In genomic region chr15:25787855-25788521, GRCh38 we compare ENCODE assay signal across 1 cellular context.
TF ChIP-seq lines count a peak whose summit lies in the region.

No MANE protein-coding gene starts in this region.

TF ChIP-seq in HepG2, 621 proteins besides CTCF, POLR2A, EP300 and RAD21 (continued from another document):
- TF ChIP-seq, protein P1, sequence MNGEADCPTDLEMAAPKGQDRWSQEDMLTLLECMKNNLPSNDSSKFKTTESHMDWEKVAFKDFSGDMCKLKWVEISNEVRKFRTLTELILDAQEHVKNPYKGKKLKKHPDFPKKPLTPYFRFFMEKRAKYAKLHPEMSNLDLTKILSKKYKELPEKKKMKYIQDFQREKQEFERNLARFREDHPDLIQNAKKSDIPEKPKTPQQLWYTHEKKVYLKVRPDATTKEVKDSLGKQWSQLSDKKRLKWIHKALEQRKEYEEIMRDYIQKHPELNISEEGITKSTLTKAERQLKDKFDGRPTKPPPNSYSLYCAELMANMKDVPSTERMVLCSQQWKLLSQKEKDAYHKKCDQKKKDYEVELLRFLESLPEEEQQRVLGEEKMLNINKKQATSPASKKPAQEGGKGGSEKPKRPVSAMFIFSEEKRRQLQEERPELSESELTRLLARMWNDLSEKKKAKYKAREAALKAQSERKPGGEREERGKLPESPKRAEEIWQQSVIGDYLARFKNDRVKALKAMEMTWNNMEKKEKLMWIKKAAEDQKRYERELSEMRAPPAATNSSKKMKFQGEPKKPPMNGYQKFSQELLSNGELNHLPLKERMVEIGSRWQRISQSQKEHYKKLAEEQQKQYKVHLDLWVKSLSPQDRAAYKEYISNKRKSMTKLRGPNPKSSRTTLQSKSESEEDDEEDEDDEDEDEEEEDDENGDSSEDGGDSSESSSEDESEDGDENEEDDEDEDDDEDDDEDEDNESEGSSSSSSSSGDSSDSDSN (CRISPR knock-in tag; IDR thresholded peaks at IDR 0.05), result no peak
- TF ChIP-seq CREB1 (IDR thresholded peaks at IDR 0.05) (no peak), CREB1 (CRISPR knock-in tag; IDR thresholded peaks at IDR 0.05) (no peak), RARA (CRISPR knock-in tag; IDR thresholded peaks at IDR 0.05) (peak; percentile 50; the same call in 1 of the 2 replicates), MXI1 (IDR thresholded peaks at IDR 0.05; ENCODE audit: borderline replicate concordance, low read depth, low read length) (no peak), IKZF4 (CRISPR knock-in tag; IDR thresholded peaks at IDR 0.05; ENCODE audit: borderline replicate concordance, low read depth, not compliant biosample characterization) (no peak), RXRA (CRISPR knock-in tag; IDR thresholded peaks at IDR 0.05) (no peak), TRIM22 (IDR thresholded peaks at IDR 0.05) (no peak), CREBL2 (CRISPR knock-in tag; IDR thresholded peaks at IDR 0.05; ENCODE audit: borderline replicate concordance) (no peak), ARID2 (CRISPR knock-in tag; IDR thresholded peaks at IDR 0.05; ENCODE audit: borderline replicate concordance) (no peak), MED8 (CRISPR knock-in tag; IDR thresholded peaks at IDR 0.05; ENCODE audit: insufficient replicate concordance) (no peak), ZNF17 (CRISPR knock-in tag; IDR thresholded peaks at IDR 0.05) (no peak), HIVEP1 (CRISPR knock-in tag; IDR thresholded peaks at IDR 0.05) (no peak), IRX3 (CRISPR knock-in tag; IDR thresholded peaks at IDR 0.05; ENCODE audit: borderline replicate concordance, low read depth) (no peak), ZMYM3 (CRISPR knock-in tag; IDR thresholded peaks at IDR 0.05) (no peak), JUND (CRISPR knock-in tag; IDR thresholded peaks at IDR 0.05) (peak; percentile 78), ZNF260 (CRISPR knock-in tag; IDR thresholded peaks at IDR 0.05; ENCODE audit: borderline replicate concordance, low read depth) (no peak), KDM3A (CRISPR knock-in tag; IDR thresholded peaks at IDR 0.05; ENCODE audit: low read depth) (no peak), ARID4A (CRISPR knock-in tag; IDR thresholded peaks at IDR 0.05; ENCODE audit: borderline replicate concordance) (no peak), DPF2 (CRISPR knock-in tag; IDR thresholded peaks at IDR 0.05; ENCODE audit: borderline replicate concordance, low read depth) (no peak), KDM2A (CRISPR knock-in tag; IDR thresholded peaks at IDR 0.05; ENCODE audit: borderline replicate concordance, low read depth) (no peak), ZNF790 (CRISPR knock-in tag; IDR thresholded peaks at IDR 0.05; ENCODE audit: borderline replicate concordance) (no peak), ZNF263 (CRISPR knock-in tag; IDR thresholded peaks at IDR 0.05) (peak; percentile 40; the same call in 1 of the 2 replicates), ADNP (CRISPR knock-in tag; IDR thresholded peaks at IDR 0.05) (no peak), BRD4 (CRISPR knock-in tag; IDR thresholded peaks at IDR 0.05) (no peak), KDM6A (CRISPR knock-in tag; IDR thresholded peaks at IDR 0.05; ENCODE audit: low read depth) (no peak), ZNF577 (CRISPR knock-in tag; IDR thresholded peaks at IDR 0.05; ENCODE audit: borderline replicate concordance, low read depth) (no peak), AGO2 (optimal IDR thresholded peaks at IDR 0.05; ENCODE audit: low read depth, low read length) (no peak), ZNF34 (CRISPR knock-in tag; IDR thresholded peaks at IDR 0.05; ENCODE audit: borderline replicate concordance) (no peak), FOSL1 (CRISPR knock-in tag; IDR thresholded peaks at IDR 0.05; ENCODE audit: borderline replicate concordance) (peak; percentile 54; the same call in 1 of the 2 replicates), ZMAT5 (CRISPR knock-in tag; IDR thresholded peaks at IDR 0.05; ENCODE audit: borderline replicate concordance, low read depth) (no peak), NFKB2 (CRISPR knock-in tag; IDR thresholded peaks at IDR 0.05; ENCODE audit: borderline replicate concordance) (no peak), MAX (IDR thresholded peaks at IDR 0.05) (no peak), TBX2 (CRISPR knock-in tag; IDR thresholded peaks at IDR 0.05; ENCODE audit: borderline replicate concordance) (peak; percentile 31; the same call in 1 of the 2 replicates), ATF7-NPFF (CRISPR knock-in tag; IDR thresholded peaks at IDR 0.05; ENCODE audit: low read depth) (no peak), PLRG1 (conservative IDR thresholded peaks at IDR 0.05) (no peak), YY1 (IDR thresholded peaks at IDR 0.05; ENCODE audit: insufficient read depth, insufficient replicate concordance, low read depth, low read length) (no peak), TFE3 (CRISPR knock-in tag; IDR thresholded peaks at IDR 0.05) (no peak), KDM5A (IDR thresholded peaks at IDR 0.05; ENCODE audit: borderline replicate concordance, low read length) (no peak)
- TF ChIP-seq, protein P2, sequence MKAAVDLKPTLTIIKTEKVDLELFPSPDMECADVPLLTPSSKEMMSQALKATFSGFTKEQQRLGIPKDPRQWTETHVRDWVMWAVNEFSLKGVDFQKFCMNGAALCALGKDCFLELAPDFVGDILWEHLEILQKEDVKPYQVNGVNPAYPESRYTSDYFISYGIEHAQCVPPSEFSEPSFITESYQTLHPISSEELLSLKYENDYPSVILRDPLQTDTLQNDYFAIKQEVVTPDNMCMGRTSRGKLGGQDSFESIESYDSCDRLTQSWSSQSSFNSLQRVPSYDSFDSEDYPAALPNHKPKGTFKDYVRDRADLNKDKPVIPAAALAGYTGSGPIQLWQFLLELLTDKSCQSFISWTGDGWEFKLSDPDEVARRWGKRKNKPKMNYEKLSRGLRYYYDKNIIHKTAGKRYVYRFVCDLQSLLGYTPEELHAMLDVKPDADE (CRISPR knock-in tag; IDR thresholded peaks at IDR 0.05), result no peak
- TF ChIP-seq, protein P3, sequence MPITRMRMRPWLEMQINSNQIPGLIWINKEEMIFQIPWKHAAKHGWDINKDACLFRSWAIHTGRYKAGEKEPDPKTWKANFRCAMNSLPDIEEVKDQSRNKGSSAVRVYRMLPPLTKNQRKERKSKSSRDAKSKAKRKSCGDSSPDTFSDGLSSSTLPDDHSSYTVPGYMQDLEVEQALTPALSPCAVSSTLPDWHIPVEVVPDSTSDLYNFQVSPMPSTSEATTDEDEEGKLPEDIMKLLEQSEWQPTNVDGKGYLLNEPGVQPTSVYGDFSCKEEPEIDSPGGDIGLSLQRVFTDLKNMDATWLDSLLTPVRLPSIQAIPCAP (CRISPR knock-in tag; IDR thresholded peaks at IDR 0.05; ENCODE audit: low read depth), result no peak
- TF ChIP-seq, protein P4, sequence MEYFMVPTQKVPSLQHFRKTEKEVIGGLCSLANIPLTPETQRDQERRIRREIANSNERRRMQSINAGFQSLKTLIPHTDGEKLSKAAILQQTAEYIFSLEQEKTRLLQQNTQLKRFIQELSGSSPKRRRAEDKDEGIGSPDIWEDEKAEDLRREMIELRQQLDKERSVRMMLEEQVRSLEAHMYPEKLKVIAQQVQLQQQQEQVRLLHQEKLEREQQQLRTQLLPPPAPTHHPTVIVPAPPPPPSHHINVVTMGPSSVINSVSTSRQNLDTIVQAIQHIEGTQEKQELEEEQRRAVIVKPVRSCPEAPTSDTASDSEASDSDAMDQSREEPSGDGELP (IDR thresholded peaks at IDR 0.05; ENCODE audit: borderline replicate concordance, low read depth), result peak; percentile 84
- TF ChIP-seq, protein P5, sequence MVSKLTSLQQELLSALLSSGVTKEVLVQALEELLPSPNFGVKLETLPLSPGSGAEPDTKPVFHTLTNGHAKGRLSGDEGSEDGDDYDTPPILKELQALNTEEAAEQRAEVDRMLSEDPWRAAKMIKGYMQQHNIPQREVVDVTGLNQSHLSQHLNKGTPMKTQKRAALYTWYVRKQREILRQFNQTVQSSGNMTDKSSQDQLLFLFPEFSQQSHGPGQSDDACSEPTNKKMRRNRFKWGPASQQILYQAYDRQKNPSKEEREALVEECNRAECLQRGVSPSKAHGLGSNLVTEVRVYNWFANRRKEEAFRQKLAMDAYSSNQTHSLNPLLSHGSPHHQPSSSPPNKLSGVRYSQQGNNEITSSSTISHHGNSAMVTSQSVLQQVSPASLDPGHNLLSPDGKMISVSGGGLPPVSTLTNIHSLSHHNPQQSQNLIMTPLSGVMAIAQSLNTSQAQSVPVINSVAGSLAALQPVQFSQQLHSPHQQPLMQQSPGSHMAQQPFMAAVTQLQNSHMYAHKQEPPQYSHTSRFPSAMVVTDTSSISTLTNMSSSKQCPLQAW (CRISPR knock-in tag; IDR thresholded peaks at IDR 0.05), result peak; percentile 70
- TF ChIP-seq, protein P6, sequence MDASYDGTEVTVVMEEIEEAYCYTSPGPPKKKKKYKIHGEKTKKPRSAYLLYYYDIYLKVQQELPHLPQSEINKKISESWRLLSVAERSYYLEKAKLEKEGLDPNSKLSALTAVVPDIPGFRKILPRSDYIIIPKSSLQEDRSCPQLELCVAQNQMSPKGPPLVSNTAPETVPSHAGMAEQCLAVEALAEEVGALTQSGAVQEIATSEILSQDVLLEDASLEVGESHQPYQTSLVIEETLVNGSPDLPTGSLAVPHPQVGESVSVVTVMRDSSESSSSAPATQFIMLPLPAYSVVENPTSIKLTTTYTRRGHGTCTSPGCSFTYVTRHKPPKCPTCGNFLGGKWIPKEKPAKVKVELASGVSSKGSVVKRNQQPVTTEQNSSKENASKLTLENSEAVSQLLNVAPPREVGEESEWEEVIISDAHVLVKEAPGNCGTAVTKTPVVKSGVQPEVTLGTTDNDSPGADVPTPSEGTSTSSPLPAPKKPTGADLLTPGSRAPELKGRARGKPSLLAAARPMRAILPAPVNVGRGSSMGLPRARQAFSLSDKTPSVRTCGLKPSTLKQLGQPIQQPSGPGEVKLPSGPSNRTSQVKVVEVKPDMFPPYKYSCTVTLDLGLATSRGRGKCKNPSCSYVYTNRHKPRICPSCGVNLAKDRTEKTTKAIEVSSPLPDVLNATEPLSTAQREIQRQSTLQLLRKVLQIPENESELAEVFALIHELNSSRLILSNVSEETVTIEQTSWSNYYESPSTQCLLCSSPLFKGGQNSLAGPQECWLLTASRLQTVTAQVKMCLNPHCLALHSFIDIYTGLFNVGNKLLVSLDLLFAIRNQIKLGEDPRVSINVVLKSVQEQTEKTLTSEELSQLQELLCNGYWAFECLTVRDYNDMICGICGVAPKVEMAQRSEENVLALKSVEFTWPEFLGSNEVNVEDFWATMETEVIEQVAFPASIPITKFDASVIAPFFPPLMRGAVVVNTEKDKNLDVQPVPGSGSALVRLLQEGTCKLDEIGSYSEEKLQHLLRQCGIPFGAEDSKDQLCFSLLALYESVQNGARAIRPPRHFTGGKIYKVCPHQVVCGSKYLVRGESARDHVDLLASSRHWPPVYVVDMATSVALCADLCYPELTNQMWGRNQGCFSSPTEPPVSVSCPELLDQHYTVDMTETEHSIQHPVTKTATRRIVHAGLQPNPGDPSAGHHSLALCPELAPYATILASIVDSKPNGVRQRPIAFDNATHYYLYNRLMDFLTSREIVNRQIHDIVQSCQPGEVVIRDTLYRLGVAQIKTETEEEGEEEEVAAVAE (CRISPR knock-in tag; IDR thresholded peaks at IDR 0.05; ENCODE audit: borderline replicate concordance), result no peak
